ENCODE assay signal across 16 cellular contexts in genomic region chr10:77843264-77843663, GRCh38.
"Had no signal": no experiment of that assay in that cellular context is flagged by ENCODE, and none has a peak within 500 bp of the region (broad histone marks: within the 10 kb centered on the region; RNA-seq: fewer than 3 reads in every experiment).

No MANE protein-coding gene starts in this region.

- DNase-seq: activated B cell treated with CpG ODN at 0.5 μM for 24 hours; activated CD4-positive, alpha-beta memory T cell treated with anti-CD3 and anti-CD28 coated beads for 36 hours; activated CD4-positive, alpha-beta T cell treated with anti-CD3 and anti-CD28 coated beads for 48 hours; activated effector memory CD4-positive, alpha-beta T cell treated with anti-CD3 and anti-CD28 coated beads, Interleukin-2, amount 50 U/mL, for 16 hours; activated naive CD4-positive, alpha-beta T cell treated with anti-CD3 and anti-CD28 coated beads, Interleukin-2, amount 10 ng/mL, durations not matched to agents 7 days and 5 days; foreskin melanocyte; immature natural killer cell; left ventricle myocardium superior; mammary epithelial cell; naive B cell; occipital lobe; stimulated activated CD4-positive, alpha-beta T cell treated with anti-CD3 and anti-CD28 coated beads, Interleukin-4, amount 100 ng/mL, for 24 hours; stimulated activated naive CD8-positive, alpha-beta T cell treated with anti-CD3 and anti-CD28 coated beads, Interleukin-15, Interleukin-2, amounts not matched to agents 100 U/mL and 50 U/mL, for 24 hours; substantia nigra had no signal

- H3K27me3 ChIP-seq: tibial nerve, vagina had no signal

- H3K4me3 ChIP-seq: tibial nerve, vagina had no signal

- H3K27ac ChIP-seq: tibial nerve, vagina had no signal

- H3K9me3 ChIP-seq: tibial nerve, vagina had no signal

- ATAC-seq: left ventricle myocardium superior; stimulated activated naive CD8-positive, alpha-beta T cell treated with anti-CD3 and anti-CD28 coated beads, Interleukin-15, Interleukin-2, amounts not matched to agents 100 U/mL and 50 U/mL, for 24 hours had no signal
